In genomic region chr9:89177021-89177400, GRCh38 we compare ENCODE assay signal across 12 cellular contexts. TPM values are rescaled to one million over a fixed set of nuclear protein-coding genes. Genes with fewer than 3 reads are reported as not detected.
DNase-seq lines count a peak whose midpoint lies in the region; ATAC-seq and TF ChIP-seq lines count a peak whose summit lies in the region.
"Had no signal": no experiment of that assay in that cellular context is flagged by ENCODE, and none has a peak within 500 bp of the region (broad histone marks: within the 10 kb centered on the region; RNA-seq: fewer than 3 reads in every experiment).

No MANE protein-coding gene starts in this region.

- peaks cover 65% of the 10 kb centered on the region for H3K27me3 Mint-ChIP-seq in activated T-cell treated with anti-CD3 and anti-CD28 coated beads, Interleukin-2, amount 50 U/mL, for 4 hours (ENCODE audit: low read depth)
- H3K27me3 Mint-ChIP-seq in stimulated activated memory B cell treated with anti-CD40 and anti-IgM and Interleukin-4, amounts not matched to agents 10 μg/mL and 1 μg/mL and 100 μg/mL, for 72 hours = peaks cover 63% of the 10 kb centered on the region

- ATAC-seq in activated T-cell treated with anti-CD3 and anti-CD28 coated beads, Interleukin-2, amount 50 U/mL, for 4 hours = no peak
- no peak for ATAC-seq in stimulated activated memory B cell treated with anti-CD40 and anti-IgM and Interleukin-4, amounts not matched to agents 10 μg/mL and 1 μg/mL and 100 μg/mL, for 72 hours
- no peak for ATAC-seq in GM21515 (IDR thresholded peaks at IDR 0.05; ENCODE audit: unreplicated experiment)
- ATAC-seq: stimulated activated naive CD8-positive, alpha-beta T cell treated with anti-CD3 and anti-CD28 coated beads, Interleukin-15, amount 100 ng/mL, for 72 hours had no signal

- no peaks in the 10 kb centered on the region for H3K9me3 ChIP-seq in sigmoid colon

- intact Hi-C loops in sigmoid colon (cut with DNase I) = loop anchor here (5.0 kb wide), 1 partner anchor 40 kb away; no protein-coding TSS in a partner anchor

- no peak overlapping the region for H3K4me3 Mint-ChIP-seq in activated T-cell treated with anti-CD3 and anti-CD28 coated beads, Interleukin-2, amount 50 U/mL, for 4 hours
- H3K4me3 Mint-ChIP-seq in stimulated activated memory B cell treated with anti-CD40 and anti-IgM and Interleukin-4, amounts not matched to agents 10 μg/mL and 1 μg/mL and 100 μg/mL, for 72 hours = no peak overlapping the region
- H3K4me3 Mint-ChIP-seq: stimulated activated naive CD8-positive, alpha-beta T cell treated with anti-CD3 and anti-CD28 coated beads, Interleukin-15, amount 100 ng/mL, for 72 hours had no signal

- peak overlapping the region in 3 of 4 donors; percentile 25 to 43 (median 28) for H3K27ac ChIP-seq in sigmoid colon

- peaks cover 16% of the 10 kb centered on the region for H3K4me1 Mint-ChIP-seq in activated T-cell treated with anti-CD3 and anti-CD28 coated beads, Interleukin-2, amount 50 U/mL, for 4 hours (ENCODE audit: low read depth)
- H3K4me1 Mint-ChIP-seq in stimulated activated memory B cell treated with anti-CD40 and anti-IgM and Interleukin-4, amounts not matched to agents 10 μg/mL and 1 μg/mL and 100 μg/mL, for 72 hours = peaks cover 19% of the 10 kb centered on the region

- H3K27ac Mint-ChIP-seq in stimulated activated memory B cell treated with anti-CD40 and anti-IgM and Interleukin-4, amounts not matched to agents 10 μg/mL and 1 μg/mL and 100 μg/mL, for 72 hours = no peak overlapping the region
- H3K27ac Mint-ChIP-seq: IgD-negative memory B cell; stimulated activated naive CD8-positive, alpha-beta T cell treated with anti-CD3 and anti-CD28 coated beads, Interleukin-15, amount 100 ng/mL, for 72 hours had no signal

- TF ChIP-seq POLR2A in sigmoid colon (IDR thresholded peaks at IDR 0.05) = no peak

- H3K9me3 Mint-ChIP-seq in activated T-cell treated with anti-CD3 and anti-CD28 coated beads, Interleukin-2, amount 50 U/mL, for 4 hours = no peaks in the 10 kb centered on the region
- H3K9me3 Mint-ChIP-seq in stimulated activated memory B cell treated with anti-CD40 and anti-IgM and Interleukin-4, amounts not matched to agents 10 μg/mL and 1 μg/mL and 100 μg/mL, for 72 hours = no peaks in the 10 kb centered on the region
- H3K9me3 Mint-ChIP-seq: IgD-negative memory B cell; stimulated activated naive CD8-positive, alpha-beta T cell treated with anti-CD3 and anti-CD28 coated beads, Interleukin-15, amount 100 ng/mL, for 72 hours had no signal

- H3K27me3 ChIP-seq in sigmoid colon = peaks cover 33 to 67% (median 36%) of the 10 kb centered on the region in 3 donors

- TF ChIP-seq CTCF in sigmoid colon (IDR thresholded peaks at IDR 0.05) = no peak

- peaks cover 2% of the 10 kb centered on the region for H3K36me3 Mint-ChIP-seq in activated T-cell treated with anti-CD3 and anti-CD28 coated beads, Interleukin-2, amount 50 U/mL, for 4 hours (ENCODE audit: insufficient read depth)
- H3K36me3 Mint-ChIP-seq in stimulated activated memory B cell treated with anti-CD40 and anti-IgM and Interleukin-4, amounts not matched to agents 10 μg/mL and 1 μg/mL and 100 μg/mL, for 72 hours = no peaks in the 10 kb centered on the region

- no peak for TF ChIP-seq EP300 in sigmoid colon (IDR thresholded peaks at IDR 0.05)

- H3K36me3 ChIP-seq in sigmoid colon = no peaks in the 10 kb centered on the region

- DNase-seq in HCEC 1CT = peak; percentile 58
- DNase-seq in amniotic epithelial cell (ENCODE audit: low read depth) = peak; percentile 67
- no peak for DNase-seq in sigmoid colon
- DNase-seq in activated T-cell treated with anti-CD3 and anti-CD28 coated beads, Interleukin-2, amount 50 U/mL, for 4 hours = no peak
- DNase-seq in D341Med (ENCODE audit: low spot score) = no peak
- DNase-seq: cerebellar nuclear complex; stimulated activated CD4-positive, alpha-beta T cell treated with anti-CD3 and anti-CD28 coated beads, Interleukin-15, amount 100 ng/mL, for 24 hours; stimulated activated naive CD8-positive, alpha-beta T cell treated with anti-CD3 and anti-CD28 coated beads, Interleukin-15, amount 100 ng/mL, for 72 hours had no signal

- WGBS in sigmoid colon, 2 donors = 11 to 16% methylated on average over 8 of the region's 8 CpGs

- peak overlapping the region; percentile 39 for H3K4me3 ChIP-seq in iPS-11a (ENCODE audit: low read depth, low read length)
- H3K4me3 ChIP-seq in sigmoid colon = peak overlapping the region; percentile 10 to 48 (median 40)

- peaks cover 0 to 41% (median 36%) of the 10 kb centered on the region in 4 donors for H3K4me1 ChIP-seq in sigmoid colon

RNA-seq across cellular contexts. Expression of gene SHC3, which starts 1.6 kb away (rescaled TPM):
- total RNA-seq in sigmoid colon = 10 to 100 TPM in 1 of 4 donors, 1 to 10 TPM in 2, under 1 TPM in 1; 0.68 to 14.7 (median 3.5) TPM
- 1 to 10 TPM in 1 of 3 donors, under 1 TPM in 1, not detected in 1; 0.32 to 1.8 TPM for polyA plus RNA-seq in sigmoid colon
- total RNA-seq in activated T-cell treated with anti-CD3 and anti-CD28 coated beads, Interleukin-2, amount 50 U/mL, for 4 hours = under 1 TPM; 0.03 TPM
- polyA plus RNA-seq: IgD-negative memory B cell had no signal

Comparison
In these comparisons a context has a peak if more than half of its experiments do, and no peak if none do; other contexts are left out.
1. DNase-seq: peak in HCEC 1CT (single experiment) and amniotic epithelial cell (single experiment); none in sigmoid colon (single experiment), activated T-cell treated with anti-CD3 and anti-CD28 coated beads, Interleukin-2, amount 50 U/mL, for 4 hours (single experiment) and D341Med (single experiment).